In genomic region chr6:169500688-169501087, GRCh38 we compare ENCODE assay signal across 6 cellular contexts.
"Had no signal": no experiment of that assay in that cellular context is flagged by ENCODE, and none has a peak within 500 bp of the region (broad histone marks: within the 10 kb centered on the region; RNA-seq: fewer than 3 reads in every experiment).

No MANE protein-coding gene starts in this region.

- H2AFZ ChIP-seq: GM23338 had no signal

- H3K4me2 ChIP-seq: GM23338 had no signal

- DNase-seq: H9, HCEC 1CT, HFFc6 had no signal

- ATAC-seq: HepG2 had no signal

- H3K4me3 ChIP-seq: GM23338 had no signal

- H3K27ac ChIP-seq: HL-60 had no signal
